ENCODE assay signal across 8 cellular contexts in the genomic region with DNA sequence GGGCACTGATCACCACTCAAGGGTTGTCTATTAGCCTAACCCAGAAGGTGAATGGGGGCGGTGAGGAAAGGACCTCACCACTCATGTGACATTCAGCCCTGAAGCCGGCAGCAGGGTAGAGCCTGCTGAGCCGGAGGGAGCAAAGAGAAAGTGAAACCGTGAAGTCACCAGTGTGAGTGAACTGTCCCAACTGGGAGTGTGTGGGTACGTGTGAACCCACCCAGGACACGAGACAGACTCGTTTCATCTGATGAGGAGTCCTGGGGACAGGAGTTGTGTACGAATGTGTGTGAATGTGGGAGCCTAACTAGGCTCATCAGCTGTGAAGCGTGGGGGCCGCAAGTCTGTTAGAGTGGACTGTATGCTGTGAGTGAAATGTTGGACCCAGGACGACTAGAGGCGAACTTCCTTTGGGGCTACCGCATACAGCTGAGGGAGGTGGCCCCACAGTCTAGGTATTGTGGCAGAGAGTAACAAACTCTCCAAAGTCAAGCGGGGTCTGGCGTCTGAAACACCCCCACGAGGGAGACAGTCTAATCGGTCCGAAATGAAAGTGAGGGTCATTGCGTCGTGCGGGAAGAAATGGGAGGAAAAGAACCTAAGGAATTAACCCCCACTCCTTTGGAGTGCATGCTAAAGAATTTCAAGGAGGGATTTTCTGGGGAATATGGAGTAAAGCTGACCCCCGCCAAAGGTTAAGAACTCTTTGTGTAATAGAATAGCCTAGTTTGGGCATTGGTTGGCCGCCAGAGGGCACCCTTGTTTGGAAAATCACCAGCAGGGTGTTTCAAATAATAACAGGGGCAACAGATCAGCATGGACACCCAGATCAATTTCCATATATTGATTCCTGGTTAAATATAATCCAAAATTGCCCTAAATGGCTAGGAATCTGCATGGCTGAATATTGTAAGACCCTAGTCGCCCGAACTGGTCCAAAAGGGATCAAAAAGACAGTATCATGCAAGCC. TPM values are rescaled to one million over a fixed set of nuclear protein-coding genes. Genes with fewer than 3 reads are reported as not detected.
DNase-seq lines count a peak whose midpoint lies in the region; ATAC-seq, FAIRE-seq and TF ChIP-seq lines count a peak whose summit lies in the region.

No MANE protein-coding gene starts in this region.

- peaks cover 39% of the 10 kb centered on the region for H3K79me2 ChIP-seq in astrocyte (ENCODE audit: insufficient read depth, low read length)

- no peaks in the 10 kb centered on the region for H3K27me3 ChIP-seq in astrocyte (ENCODE audit: insufficient read depth, low read length)
- H3K27me3 ChIP-seq in small intestine (ENCODE audit: control insufficient read depth in 2 of 2, insufficient read depth in 2 of 2, low read length in 2 of 2) = no peaks in the 10 kb centered on the region
- H3K27me3 ChIP-seq in endodermal cell (ENCODE audit: control insufficient read depth, insufficient read depth, low read length, poor library complexity, severe bottlenecking) = no peaks in the 10 kb centered on the region

- in situ Hi-C loops in GM13976 (cut with MboI; ENCODE audit: low sequenced_read_pairs, unreplicated experiment) = no loop called here

- H3K4me3 ChIP-seq in astrocyte (ENCODE audit: insufficient read depth, low read depth, low read length) = no peak overlapping the region
- no peak overlapping the region for H3K4me3 ChIP-seq in small intestine (ENCODE audit: low read depth in 1 of 2, low read length in 2 of 2)
- no peak overlapping the region for H3K4me3 ChIP-seq in endodermal cell (ENCODE audit: low read length)

- H3K27me3 Mint-ChIP-seq in astrocyte (ENCODE audit: low read depth, unreplicated experiment) = no peaks in the 10 kb centered on the region
- H3K27me3 Mint-ChIP-seq in endodermal cell (ENCODE audit: insufficient read depth) = no peaks in the 10 kb centered on the region

- FAIRE-seq in astrocyte (lab: Jason Lieb, UNC) (no peak), small intestine (lab: Jason Lieb, UNC) (no peak)

- DNase-seq in NCI-H2107 (lab: John Stamatoyannopoulos, UW) (peak; percentile 9), astrocyte (ENCODE audit: low read depth) (no peak), small intestine (peak; percentile 66), NCI-H1417 treated with DMSO at 0.1 percent for 48 hours (lab: John Stamatoyannopoulos, UW) (no peak), GM13976 (ENCODE audit: low spot score) (no peak), endodermal cell (no peak)

- ATAC-seq in GM19372 (IDR thresholded peaks at IDR 0.05; ENCODE audit: low read depth, unreplicated experiment) (peak; percentile 89), GM18858 (IDR thresholded peaks at IDR 0.05; ENCODE audit: unreplicated experiment) (no peak)

- H3K4me1 Mint-ChIP-seq in astrocyte (ENCODE audit: low read depth, unreplicated experiment) (peaks cover 20% of the 10 kb centered on the region), endodermal cell (no peaks in the 10 kb centered on the region)

- H3K9me3 Mint-ChIP-seq in astrocyte (ENCODE audit: unreplicated experiment) = peaks cover 2% of the 10 kb centered on the region
- H3K9me3 Mint-ChIP-seq in endodermal cell = no peaks in the 10 kb centered on the region

- no peak overlapping the region for H3K27ac ChIP-seq in astrocyte (ENCODE audit: low read depth, low read length)
- peak overlapping the region in 1 of 2 donors; percentile 71 for H3K27ac ChIP-seq in small intestine (ENCODE audit: low read depth in 1 of 2, low read length in 1 of 2)
- H3K27ac ChIP-seq in endodermal cell (ENCODE audit: low read depth, low read length) = no peak overlapping the region

- H3K27ac Mint-ChIP-seq in astrocyte (ENCODE audit: unreplicated experiment) (peak overlapping the region; percentile 93), endodermal cell (no peak overlapping the region)

- H4K20me1 ChIP-seq in astrocyte (ENCODE audit: insufficient read depth, low read length) = peaks cover 41% of the 10 kb centered on the region

- H3K36me3 ChIP-seq in astrocyte (ENCODE audit: insufficient read depth, low read length) (no peaks in the 10 kb centered on the region), small intestine (ENCODE audit: control insufficient read depth in 2 of 2, insufficient read depth in 2 of 2, low read length in 2 of 2) (no peaks in the 10 kb centered on the region), endodermal cell (ENCODE audit: control insufficient read depth, insufficient read depth, low read length) (peaks cover 15% of the 10 kb centered on the region)

- TF ChIP-seq CTCF in astrocyte (IDR thresholded peaks at IDR 0.05; ENCODE audit: insufficient read depth, low read depth, low read length) (peak; percentile 28), GM13976 (IDR thresholded peaks at IDR 0.05; ENCODE audit: borderline replicate concordance, control extremely low read depth, extremely low read depth, insufficient read depth, missing control alignments) (no peak), endodermal cell (conservative IDR thresholded peaks at IDR 0.05) (no peak)

- H3K9ac ChIP-seq in astrocyte (ENCODE audit: low read length) (no peak overlapping the region), endodermal cell (ENCODE audit: extremely low read depth, low read length, poor library complexity, severe bottlenecking) (no peak overlapping the region)

- no peak overlapping the region for H3K4me2 ChIP-seq in astrocyte (ENCODE audit: low read length)

- peaks cover 3% of the 10 kb centered on the region for H3K36me3 Mint-ChIP-seq in astrocyte (ENCODE audit: low read depth, unreplicated experiment)
- H3K36me3 Mint-ChIP-seq in endodermal cell (ENCODE audit: low read depth) = no peaks in the 10 kb centered on the region

- H3K4me3 Mint-ChIP-seq in astrocyte (ENCODE audit: unreplicated experiment) = no peak overlapping the region
- H3K4me3 Mint-ChIP-seq in endodermal cell = no peak overlapping the region

- WGBS in small intestine, 3 donors = 53 to 67% methylated on average over 22 to 25 of the region's 25 CpGs; no CpG with 5 or more reads in 1 of the 3 donors
- 89 to 98% methylated on average over 10 to 24 of the region's 25 CpGs for WGBS in endodermal cell (ENCODE audit: insufficient coverage in 1 of 2, insufficient read length in 1 of 2), 2 experiments

- H3K4me1 ChIP-seq in astrocyte (ENCODE audit: insufficient read depth, low read length) (no peaks in the 10 kb centered on the region), small intestine (ENCODE audit: control insufficient read depth in 2 of 2, insufficient read depth in 1 of 2, low read depth in 1 of 2, low read length in 1 of 2) (no peaks in the 10 kb centered on the region), endodermal cell (ENCODE audit: control insufficient read depth, insufficient read depth, low read length) (peaks cover 3% of the 10 kb centered on the region)

- H2AFZ ChIP-seq in astrocyte (ENCODE audit: low read depth, low read length) = no peak overlapping the region

- no peaks in the 10 kb centered on the region for H3K9me3 ChIP-seq in astrocyte (ENCODE audit: insufficient read depth, low read depth, low read length)
- no peaks in the 10 kb centered on the region for H3K9me3 ChIP-seq in small intestine (ENCODE audit: control insufficient read depth, low read depth)
- H3K9me3 ChIP-seq in endodermal cell (ENCODE audit: control insufficient read depth, low read length) = peaks cover 14% of the 10 kb centered on the region

RNA-seq across cellular contexts. Expression of gene UTY, which starts 43.6 kb away (rescaled TPM):
- 12.0 and 14.9 TPM in 2 replicates for total RNA-seq in astrocyte
- polyA plus RNA-seq in small intestine = 1 to 10 TPM in 2 of 3 donors, not detected in 1; 3.3 to 3.8 TPM
- total RNA-seq in endodermal cell = 10 to 100 TPM in 1 of 2 donors, not detected in 1; 26.1 TPM
- 15.9 TPM for polyA plus RNA-seq in endodermal cell (2013, experiment 1 of 2)
- polyA plus RNA-seq in endodermal cell (2013, experiment 2 of 2) = 14.4 TPM

Comparison
In these comparisons a context has a peak if more than half of its experiments do, and no peak if none do; other contexts are left out.
1. DNase-seq: peak in NCI-H2107 (single experiment) and small intestine (single experiment); none in astrocyte (single experiment), NCI-H1417 treated with DMSO at 0.1 percent for 48 hours (single experiment), GM13976 (single experiment) and endodermal cell (single experiment).